8 cellular contexts compared by ENCODE assay signal in genomic region chr10:13056461-13057077, GRCh38. TPM values are rescaled to one million over a fixed set of nuclear protein-coding genes. Genes with fewer than 3 reads are reported as not detected.
DNase-seq lines count a peak whose midpoint lies in the region; TF ChIP-seq lines count a peak whose summit lies in the region.

No MANE protein-coding gene starts in this region.

- no peaks in the 10 kb centered on the region for H3K9me2 ChIP-seq in MM.1S (replicated peaks; ENCODE audit: insufficient read depth, low read length)

- H2AFZ ChIP-seq in MM.1S (ENCODE audit: low read length): no peak overlapping the region

- H3K4me3 ChIP-seq in MM.1S (ENCODE audit: low read length) (no peak overlapping the region), colonic mucosa (no peak overlapping the region)

- H3K36me3 Mint-ChIP-seq in Calu3 (ENCODE audit: insufficient read depth, unreplicated experiment) (no peaks in the 10 kb centered on the region), nephron progenitor cell (ENCODE audit: low read depth) (no peaks in the 10 kb centered on the region)

- H3K36me3 ChIP-seq in MM.1S (replicated peaks; ENCODE audit: insufficient read depth, low read length) (no peaks in the 10 kb centered on the region), colonic mucosa (no peaks in the 10 kb centered on the region)

- peak; percentile 17 for DNase-seq in Calu3
- no peak for DNase-seq in MM.1S
- no peak for DNase-seq in colonic mucosa
- no peak for DNase-seq in nephron progenitor cell
- DNase-seq in effector CD4-positive, alpha-beta T cell: no peak
- DNase-seq in SHP77 treated with DMSO at 0.1 percent for 48 hours (lab: John Stamatoyannopoulos, UW): no peak
- DNase-seq in NCI-H1930 (lab: John Stamatoyannopoulos, UW): no peak
- no peak for DNase-seq in OCI-M2 (lab: John Stamatoyannopoulos, UW; ENCODE audit: unreplicated experiment)

- no peak overlapping the region for H3K4me2 ChIP-seq in MM.1S (ENCODE audit: low read depth, low read length)

- H4K20me1 ChIP-seq in MM.1S (ENCODE audit: insufficient read depth, low read length): no peaks in the 10 kb centered on the region

- H3K9me3 Mint-ChIP-seq in Calu3 (ENCODE audit: low read depth, unreplicated experiment) (no peaks in the 10 kb centered on the region), nephron progenitor cell (no peaks in the 10 kb centered on the region)

- no peaks in the 10 kb centered on the region for H3K9me3 ChIP-seq in MM.1S (replicated peaks; ENCODE audit: insufficient read depth, low read length)
- no peaks in the 10 kb centered on the region for H3K9me3 ChIP-seq in colonic mucosa

- H3K27me3 ChIP-seq in MM.1S (replicated peaks; ENCODE audit: insufficient read depth, low read length) (no peaks in the 10 kb centered on the region), colonic mucosa (no peaks in the 10 kb centered on the region)

- no peak overlapping the region for H3K4me3 Mint-ChIP-seq in Calu3 (ENCODE audit: low read depth, unreplicated experiment)
- no peak overlapping the region for H3K4me3 Mint-ChIP-seq in nephron progenitor cell

- H3K4me1 ChIP-seq in MM.1S (ENCODE audit: low read length): no peaks in the 10 kb centered on the region
- H3K4me1 ChIP-seq in colonic mucosa: no peaks in the 10 kb centered on the region

- no peaks in the 10 kb centered on the region for H3F3A ChIP-seq in MM.1S (ENCODE audit: insufficient read depth, low read length)

- no TSS peak for BruUV-seq in Calu3 (replicated peaks; lab: Mats Ljungman, UMichigan)

- H3K27me3 Mint-ChIP-seq in Calu3 (ENCODE audit: unreplicated experiment) (peaks cover 85% of the 10 kb centered on the region), nephron progenitor cell (ENCODE audit: low read depth, poor library complexity) (no peaks in the 10 kb centered on the region)

- H3K9ac ChIP-seq in MM.1S (ENCODE audit: low read length) (no peak overlapping the region), colonic mucosa (ENCODE audit: low read depth in 2 of 2, low read length in 2 of 2) (no peak overlapping the region)

- H3K79me2 ChIP-seq in MM.1S (ENCODE audit: low read length): no peaks in the 10 kb centered on the region

- CTCF ChIA-PET in Calu3 (lab: Charles Lee): interaction anchor here (0.5 kb wide), 1 partner anchor 10 kb away, joined by 3 read pairs; no protein-coding TSS in a partner anchor

- no peaks in the 10 kb centered on the region for H3K4me1 Mint-ChIP-seq in Calu3 (ENCODE audit: low read depth, unreplicated experiment)
- peaks cover 23% of the 10 kb centered on the region for H3K4me1 Mint-ChIP-seq in nephron progenitor cell

- H3K27ac ChIP-seq in MM.1S (ENCODE audit: low read length): no peak overlapping the region
- no peak overlapping the region for H3K27ac ChIP-seq in colonic mucosa

- intact Hi-C loops in Calu3 (cut with micrococcal nuclease; ENCODE audit: unreplicated experiment) (no loop called here), colonic mucosa (cut with DNase I) (no loop called here)

- H3K27ac Mint-ChIP-seq in Calu3 (ENCODE audit: unreplicated experiment): no peak overlapping the region
- peak overlapping the region; percentile 23 for H3K27ac Mint-ChIP-seq in nephron progenitor cell

- TF ChIP-seq CTCF in Calu3 (IDR thresholded peaks at IDR 0.05; ENCODE audit: unreplicated experiment) (no peak), MM.1S (IDR thresholded peaks at IDR 0.05; ENCODE audit: low read length) (0 out of 2 replicates have a peak, but pooled peaks have one; percentile 12), colonic mucosa (IDR thresholded peaks at IDR 0.05) (peak; percentile 21), nephron progenitor cell (IDR thresholded peaks at IDR 0.05) (peak; percentile 35)

RNA-seq across cellular contexts. Expression of gene OPTN, which starts 43.4 kb away (rescaled TPM):
- total RNA-seq in Calu3 (2022) (48.9 and 60.6 TPM in 2 replicates), colonic mucosa (100 to 1,000 TPM in 1 of 2 donors, 10 to 100 TPM in 1; 59.8 to 122 TPM)

RNA-seq across cellular contexts. Expression of gene CCDC3, which starts 55.1 kb away (rescaled TPM):
- total RNA-seq in Calu3 (2022) (not detected in 2 replicates), colonic mucosa (1 to 10 TPM; 1.4 to 2.1 TPM)
